In genomic region chr20:57392130-57392445, GRCh38 we compare ENCODE assay signal across 8 cellular contexts. TPM values are rescaled to one million over a fixed set of nuclear protein-coding genes. Genes with fewer than 3 reads are reported as not detected.
DNase-seq lines count a peak whose midpoint lies in the region; ATAC-seq and TF ChIP-seq lines count a peak whose summit lies in the region.

No MANE protein-coding gene starts in this region.

- H3K27me3 ChIP-seq in PC-9 (ENCODE audit: insufficient read depth, low read depth) = no peaks in the 10 kb centered on the region
- H3K27me3 ChIP-seq in esophagus squamous epithelium = no peaks in the 10 kb centered on the region
- no peaks in the 10 kb centered on the region for H3K27me3 ChIP-seq in prostate gland (replicated peaks; ENCODE audit: insufficient read depth)

- H3K36me3 ChIP-seq in PC-9 (ENCODE audit: low read depth) = no peaks in the 10 kb centered on the region
- peaks cover 0 to 31% (median 0%) of the 10 kb centered on the region in 3 donors for H3K36me3 ChIP-seq in esophagus squamous epithelium
- no peaks in the 10 kb centered on the region for H3K36me3 ChIP-seq in prostate gland

- H3K9me2 ChIP-seq in PC-9 (ENCODE audit: insufficient read depth) = no peaks in the 10 kb centered on the region

- BruUV-seq in PC-9 (replicated peaks; lab: Mats Ljungman, UMichigan) = no TSS peak

- ATAC-seq in GM21515 (IDR thresholded peaks at IDR 0.05; ENCODE audit: unreplicated experiment) (no peak), HG02840 (IDR thresholded peaks at IDR 0.05; ENCODE audit: low FRiP score, unreplicated experiment) (no peak), GM21423 (IDR thresholded peaks at IDR 0.05; ENCODE audit: unreplicated experiment) (no peak)

- H3K4me2 ChIP-seq in PC-9 = peak overlapping the region; percentile 80

- no peaks in the 10 kb centered on the region for H3K9me3 ChIP-seq in PC-9 (ENCODE audit: insufficient read depth, low read depth)
- H3K9me3 ChIP-seq in esophagus squamous epithelium = no peaks in the 10 kb centered on the region
- no peaks in the 10 kb centered on the region for H3K9me3 ChIP-seq in prostate gland

- no peaks in the 10 kb centered on the region for H3K79me2 ChIP-seq in PC-9 (ENCODE audit: low read depth)

- intact Hi-C loops in PC-9 (cut with micrococcal nuclease; ENCODE audit: unreplicated experiment) = loop anchor here (2.0 kb wide), 1 partner anchor 43 kb away; no protein-coding TSS in a partner anchor
- intact Hi-C loops in esophagus squamous epithelium (cut with DNase I) = no loop called here
- intact Hi-C loops in prostate gland (cut with DNase I) = loop anchor here (10.0 kb wide), 1 partner anchor 323 kb away; the partner anchor contains the start of gene PMEPA1

- CTCF ChIA-PET in PC-9 (lab: Charles Lee) = interaction anchor here (0.6 kb wide), 1 partner anchor 204 kb away, joined by 5 read pairs; no protein-coding TSS in a partner anchor

- H3K27ac ChIP-seq in PC-9 = no peak overlapping the region
- peak overlapping the region; percentile 76 to 92 (median 86) for H3K27ac ChIP-seq in esophagus squamous epithelium
- H3K27ac ChIP-seq in prostate gland = peak overlapping the region; percentile 78 to 81

- WGBS in esophagus squamous epithelium, 2 donors = 20% methylated on average over 5 of the region's 11 CpGs; no CpG with 5 or more reads in 1 of the 2 donors
- 21% methylated on average over 11 of the region's 11 CpGs for WGBS in prostate gland

- POLR2A ChIA-PET in PC-9 (lab: Charles Lee; ENCODE audit: unreplicated experiment) = interaction anchor here (0.6 kb wide), 1 partner anchor 56 kb away, joined by 10 read pairs; no protein-coding TSS in a partner anchor

- peaks cover 12% of the 10 kb centered on the region for H3K4me1 ChIP-seq in PC-9 (replicated peaks; ENCODE audit: insufficient read depth)
- peaks cover 43 to 79% (median 61%) of the 10 kb centered on the region in 3 donors for H3K4me1 ChIP-seq in esophagus squamous epithelium
- peaks cover 5% of the 10 kb centered on the region for H3K4me1 ChIP-seq in prostate gland (replicated peaks)

- peaks cover 13% of the 10 kb centered on the region; the same call in 1 of the 2 replicates for H3F3A ChIP-seq in PC-9 (ENCODE audit: insufficient read depth, low read depth)

- H4K20me1 ChIP-seq in PC-9 (ENCODE audit: insufficient read depth) = 0 out of 2 replicates have a peak, but pooled peaks cover 7% of the 10 kb centered on the region

- no peak for TF ChIP-seq CTCF in PC-9 (conservative IDR thresholded peaks at IDR 0.05)
- TF ChIP-seq CTCF in esophagus squamous epithelium (IDR thresholded peaks at IDR 0.05) = no peak
- no peak for TF ChIP-seq CTCF in prostate gland (IDR thresholded peaks at IDR 0.05)

- no peak for TF ChIP-seq POLR2A in esophagus squamous epithelium (IDR thresholded peaks at IDR 0.05)
- no peak for TF ChIP-seq POLR2A in prostate gland (IDR thresholded peaks at IDR 0.05)

- no peak overlapping the region; the same call in 1 of the 2 replicates for H2AFZ ChIP-seq in PC-9

- DNase-seq in PC-9 = no peak
- DNase-seq in esophagus squamous epithelium (lab: John Stamatoyannopoulos, UW) = no peak
- DNase-seq in prostate gland (ENCODE audit: low spot score) = no peak
- no peak for DNase-seq in amygdala (lab: John Stamatoyannopoulos, UW)

- peak overlapping the region; percentile 71 for H3K4me3 ChIP-seq in GM08714 (ENCODE audit: low read length)
- H3K4me3 ChIP-seq in PC-9 = peak overlapping the region; percentile 52; the same call in 1 of the 2 replicates
- H3K4me3 ChIP-seq in esophagus squamous epithelium = peak overlapping the region; percentile 58 to 87 (median 72)
- peak overlapping the region; percentile 61 to 62 for H3K4me3 ChIP-seq in prostate gland

RNA-seq across cellular contexts. Expression of gene RBM38, which starts 0.9 kb away (rescaled TPM):
- 19.3 and 25.6 TPM in 2 replicates for total RNA-seq in PC-9 (2021)
- total RNA-seq in esophagus squamous epithelium = 10 to 100 TPM in 3 of 4 donors, 1 to 10 TPM in 1; 9.1 to 21.0 (median 13.3) TPM
- total RNA-seq in prostate gland = 100 to 1,000 TPM in 1 of 2 donors, 10 to 100 TPM in 1; 29.9 to 104 TPM

RNA-seq across cellular contexts. Expression of gene RAE1, which starts 41.0 kb away (rescaled TPM):
- total RNA-seq in PC-9 (2021) (26.1 and 38.4 TPM in 2 replicates), esophagus squamous epithelium (10 to 100 TPM; 24.4 to 42.7 (median 28.3) TPM), prostate gland (10 to 100 TPM; 21.7 to 49.9 TPM)
